ENCODE assay signal across 8 cellular contexts in the genomic region with DNA sequence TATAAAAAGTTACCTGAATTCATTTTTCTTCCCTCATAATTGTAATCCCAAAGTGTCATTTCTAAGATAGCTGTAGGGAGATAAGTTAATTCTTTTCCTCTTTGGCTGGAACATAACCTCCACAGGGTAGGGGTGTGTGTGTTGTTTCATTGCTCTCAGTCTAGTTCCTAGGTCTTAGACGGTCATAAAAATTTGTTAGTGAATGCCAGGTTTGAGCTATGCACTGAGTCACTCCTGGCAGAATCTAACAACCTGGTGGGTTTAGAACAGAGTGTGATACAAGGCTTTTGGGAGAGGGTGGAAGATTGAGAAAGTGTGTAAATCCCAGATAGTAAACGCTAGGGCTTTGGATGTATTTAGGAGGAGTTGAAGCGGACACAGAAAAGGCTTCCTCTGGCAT. TPM values are rescaled to one million over a fixed set of nuclear protein-coding genes. Genes with fewer than 3 reads are reported as not detected.
DNase-seq lines count a peak whose midpoint lies in the region; ATAC-seq and TF ChIP-seq lines count a peak whose summit lies in the region.

No MANE protein-coding gene starts in this region.

- 47 to 49% methylated on average over 3 of the region's 3 CpGs for WGBS in tibial nerve, 2 donors

- TF ChIP-seq CTCF in tibial nerve (IDR thresholded peaks at IDR 0.05): no peak

- H3K27me3 Mint-ChIP-seq in activated naive CD4-positive, alpha-beta T cell treated with anti-CD3 and anti-CD28 coated beads for 36 hours (ENCODE audit: low read depth): no peaks in the 10 kb centered on the region
- no peaks in the 10 kb centered on the region for H3K27me3 Mint-ChIP-seq in activated naive CD8-positive, alpha-beta T cell treated with anti-CD3 and anti-CD28 coated beads, Interleukin-2, amount 50 U/mL, for 24 hours

- CTCF ChIA-PET in activated naive CD4-positive, alpha-beta T cell treated with anti-CD3 and anti-CD28 coated beads for 36 hours (lab: Charles Lee): interaction anchor here (0.5 to 1.4 kb wide), 5 partner anchors 20 to 153 kb away, joined by 3 to 6 read pairs (median 5); no protein-coding TSS in a partner anchor

- peak overlapping the region; percentile 56 to 88 (median 79) for H3K27ac ChIP-seq in tibial nerve

- H3K4me3 Mint-ChIP-seq in activated naive CD4-positive, alpha-beta T cell treated with anti-CD3 and anti-CD28 coated beads for 36 hours: peak overlapping the region; percentile 89
- H3K4me3 Mint-ChIP-seq in activated naive CD8-positive, alpha-beta T cell treated with anti-CD3 and anti-CD28 coated beads, Interleukin-2, amount 50 U/mL, for 24 hours: peak overlapping the region; percentile 85

- no peak for DNase-seq in activated naive CD4-positive, alpha-beta T cell treated with anti-CD3 and anti-CD28 coated beads for 36 hours
- no peak for DNase-seq in activated naive CD4-positive, alpha-beta T cell treated with anti-CD3 and anti-CD28 coated beads, Interleukin-2, amount 50 U/mL, for 16 hours
- DNase-seq in activated naive CD8-positive, alpha-beta T cell treated with anti-CD3 and anti-CD28 coated beads, Interleukin-2, amount 50 U/mL, for 24 hours: no peak
- DNase-seq in left colon: peak in 1 of 2 donors; percentile 32
- no peak for DNase-seq in tibial nerve (ENCODE audit: low spot score in 2 of 2)
- no peak for DNase-seq in NK-92 (lab: John Stamatoyannopoulos, UW; ENCODE audit: unreplicated experiment)

- no peaks in the 10 kb centered on the region for H3K27me3 ChIP-seq in tibial nerve

- H3K9me3 Mint-ChIP-seq in activated naive CD4-positive, alpha-beta T cell treated with anti-CD3 and anti-CD28 coated beads for 36 hours: no peaks in the 10 kb centered on the region
- H3K9me3 Mint-ChIP-seq in activated naive CD8-positive, alpha-beta T cell treated with anti-CD3 and anti-CD28 coated beads, Interleukin-2, amount 50 U/mL, for 24 hours: no peaks in the 10 kb centered on the region

- H3K4me3 ChIP-seq in tibial nerve: peak overlapping the region; percentile 27 to 98 (median 76)

- peaks cover 0 to 48% (median 13%) of the 10 kb centered on the region in 3 donors for H3K36me3 ChIP-seq in tibial nerve

- peaks cover 19% of the 10 kb centered on the region for H3K4me1 Mint-ChIP-seq in activated naive CD4-positive, alpha-beta T cell treated with anti-CD3 and anti-CD28 coated beads for 36 hours (ENCODE audit: low read depth)
- H3K4me1 Mint-ChIP-seq in activated naive CD8-positive, alpha-beta T cell treated with anti-CD3 and anti-CD28 coated beads, Interleukin-2, amount 50 U/mL, for 24 hours: peaks cover 22% of the 10 kb centered on the region

- no peaks in the 10 kb centered on the region for H3K9me3 ChIP-seq in tibial nerve

- intact Hi-C loops in activated naive CD4-positive, alpha-beta T cell treated with anti-CD3 and anti-CD28 coated beads for 36 hours (cut with micrococcal nuclease): no loop called here
- intact Hi-C loops in left colon (cut with DNase I, micrococcal nuclease): no loop called here

- no peak for ATAC-seq in activated naive CD8-positive, alpha-beta T cell treated with anti-CD3 and anti-CD28 coated beads, Interleukin-2, amount 50 U/mL, for 24 hours
- ATAC-seq in left colon: peak; percentile 63
- ATAC-seq in HG03460 (IDR thresholded peaks at IDR 0.05; ENCODE audit: unreplicated experiment): no peak
- no peak for ATAC-seq in HG03097 (IDR thresholded peaks at IDR 0.05; ENCODE audit: low FRiP score, unreplicated experiment)

- TF ChIP-seq POLR2A in tibial nerve (IDR thresholded peaks at IDR 0.05): no peak

- TF ChIP-seq EP300 in tibial nerve (IDR thresholded peaks at IDR 0.05): no peak

- H3K36me3 Mint-ChIP-seq in activated naive CD4-positive, alpha-beta T cell treated with anti-CD3 and anti-CD28 coated beads for 36 hours (ENCODE audit: low read depth): peaks cover 19% of the 10 kb centered on the region
- peaks cover 15% of the 10 kb centered on the region for H3K36me3 Mint-ChIP-seq in activated naive CD8-positive, alpha-beta T cell treated with anti-CD3 and anti-CD28 coated beads, Interleukin-2, amount 50 U/mL, for 24 hours (ENCODE audit: low read depth)

- peak overlapping the region; percentile 86 for H3K27ac Mint-ChIP-seq in activated naive CD4-positive, alpha-beta T cell treated with anti-CD3 and anti-CD28 coated beads for 36 hours
- H3K27ac Mint-ChIP-seq in activated naive CD8-positive, alpha-beta T cell treated with anti-CD3 and anti-CD28 coated beads, Interleukin-2, amount 50 U/mL, for 24 hours: peak overlapping the region; percentile 88

- H3K4me1 ChIP-seq in tibial nerve: peaks cover 0 to 30% (median 3%) of the 10 kb centered on the region in 4 donors

RNA-seq across cellular contexts. Expression of a gene that starts 0.9 kb away (rescaled TPM):
- 10 to 100 TPM; 23.3 to 26.4 TPM for total RNA-seq in activated naive CD4-positive, alpha-beta T cell treated with anti-CD3 and anti-CD28 coated beads for 36 hours
- total RNA-seq in left colon: 10 to 100 TPM; 38.0 to 42.8 TPM
- 10 to 100 TPM; 29.9 to 46.2 (median 33.3) TPM for total RNA-seq in tibial nerve

RNA-seq across cellular contexts. Expression of a gene that starts 14.5 kb away (rescaled TPM):
- total RNA-seq in activated naive CD4-positive, alpha-beta T cell treated with anti-CD3 and anti-CD28 coated beads for 36 hours: 1 to 10 TPM; 2.0 to 2.3 TPM
- total RNA-seq in left colon: 1 to 10 TPM; 5.9 to 7.8 TPM
- total RNA-seq in tibial nerve: 10 to 100 TPM in 1 of 4 donors, 1 to 10 TPM in 3; 3.7 to 12.6 (median 8.2) TPM

RNA-seq across cellular contexts. Expression of a gene that starts 14.8 kb away (rescaled TPM):
- total RNA-seq in activated naive CD4-positive, alpha-beta T cell treated with anti-CD3 and anti-CD28 coated beads for 36 hours: 10 to 100 TPM; 51.1 to 61.0 TPM
- total RNA-seq in left colon (10 to 100 TPM; 82.9 to 99.8 TPM), tibial nerve (100 to 1,000 TPM in 1 of 4 donors, 10 to 100 TPM in 3; 71.7 to 127 (median 91.5) TPM)

RNA-seq across cellular contexts. Expression of a gene that starts 39.7 kb away (rescaled TPM):
- total RNA-seq in activated naive CD4-positive, alpha-beta T cell treated with anti-CD3 and anti-CD28 coated beads for 36 hours: 1 to 10 TPM; 2.1 to 2.3 TPM
- total RNA-seq in left colon (10 to 100 TPM; 12.3 to 15.2 TPM), tibial nerve (10 to 100 TPM; 14.7 to 22.2 (median 17.1) TPM)

RNA-seq across cellular contexts. Expression of a gene that starts 48.4 kb away (rescaled TPM):
- total RNA-seq in activated naive CD4-positive, alpha-beta T cell treated with anti-CD3 and anti-CD28 coated beads for 36 hours: 10 to 100 TPM; 52.3 to 55.2 TPM
- total RNA-seq in left colon (10 to 100 TPM; 60.6 to 68.3 TPM), tibial nerve (10 to 100 TPM; 17.2 to 42.6 (median 31.0) TPM)
